Comparison of ENCODE assay signal across 8 cellular contexts in genomic region chr7:69932034-69932628, GRCh38.
DNase-seq lines count a peak whose midpoint lies in the region; ATAC-seq, FAIRE-seq and TF ChIP-seq lines count a peak whose summit lies in the region.

No MANE protein-coding gene starts in this region.

- WGBS in K562 (ENCODE audit: insufficient coverage, low coverage, missing lambda C conversion rate), result 0% methylated on average over 2 of the region's 2 CpGs
- 0% methylated on average over 2 of the region's 2 CpGs for WGBS in HepG2 (ENCODE audit: low lambda C conversion rate)

- no peaks in the 10 kb centered on the region for H3K9me1 ChIP-seq in K562 (ENCODE audit: control insufficient read depth, insufficient read depth, low read length)

- H3K79me2 ChIP-seq in K562 (ENCODE audit: control insufficient read depth, insufficient read depth, low read length), result no peaks in the 10 kb centered on the region
- no peaks in the 10 kb centered on the region for H3K79me2 ChIP-seq in HepG2 (ENCODE audit: insufficient read depth, low read length)

- intact Hi-C loops in K562 (cut with micrococcal nuclease) (no loop called here), HepG2 (cut with micrococcal nuclease; ENCODE audit: unreplicated experiment) (no loop called here)

- FAIRE-seq in K562 (lab: Jason Lieb, UNC) (no peak), HepG2 (lab: Jason Lieb, UNC) (no peak)

- H3K36me3 ChIP-seq in K562 (ENCODE audit: control insufficient read depth, insufficient read depth, low read length), result no peaks in the 10 kb centered on the region
- H3K36me3 ChIP-seq in HepG2 (replicated peaks in 1 of 2; ENCODE audit: control insufficient read depth in 1 of 2, insufficient read depth in 2 of 2, low read length in 2 of 2), result no peaks in the 10 kb centered on the region

- TF ChIP-seq POLR2A in K562 (conservative IDR thresholded peaks at IDR 0.05), result no peak
- no peak for TF ChIP-seq POLR2A in HepG2 (IDR thresholded peaks at IDR 0.05; ENCODE audit: insufficient read depth in 1 of 2, low read depth in 2 of 2, low read length in 2 of 2)

- H3K9ac ChIP-seq in K562 (ENCODE audit: insufficient read depth in 1 of 2, low read depth in 2 of 2, low read length in 2 of 2) (no peak overlapping the region), HepG2 (ENCODE audit: insufficient read depth, low read depth, low read length) (no peak overlapping the region)

- H3K27me3 ChIP-seq in K562 (ENCODE audit: control insufficient read depth in 2 of 2, insufficient read depth in 2 of 2, low read length in 2 of 2) (no peaks in the 10 kb centered on the region), HepG2 (ENCODE audit: control insufficient read depth in 1 of 2, insufficient read depth in 2 of 2, low read length in 2 of 2) (no peaks in the 10 kb centered on the region)

- BruUV-seq in K562 (replicated peaks; lab: Mats Ljungman, UMichigan) (no TSS peak), HepG2 (replicated peaks; lab: Mats Ljungman, UMichigan) (no TSS peak)

- ATAC-seq in K562 (no peak), HepG2 (no peak), HG03045 (IDR thresholded peaks at IDR 0.05; ENCODE audit: unreplicated experiment) (no peak), HG03175 (IDR thresholded peaks at IDR 0.05; ENCODE audit: unreplicated experiment) (no peak)

- CTCF ChIA-PET in K562 (lab: Yijun Ruan, JAX; ENCODE audit: low intra/inter-chr PET ratio), result no interaction called here
- CTCF ChIA-PET in HepG2 (lab: Yijun Ruan, JAX; ENCODE audit: low intra/inter-chr PET ratio, low total read pairs), result no interaction called here

- no peak for TF ChIP-seq EP300 in K562 (IDR thresholded peaks at IDR 0.05; ENCODE audit: low read length)
- TF ChIP-seq EP300 in HepG2 (IDR thresholded peaks at IDR 0.05; ENCODE audit: low read depth in 2 of 2, low read length in 2 of 2), result no peak
- TF ChIP-seq EP300 in HepG2 (CRISPR knock-in tag; IDR thresholded peaks at IDR 0.05; ENCODE audit: borderline replicate concordance), result no peak

- H3K27ac ChIP-seq in K562 (ENCODE audit: extremely low read depth, low read depth, low read length), result no peak overlapping the region
- no peak overlapping the region for H3K27ac ChIP-seq in HepG2 (ENCODE audit: extremely low read length, insufficient read depth, low read length)

- no peak overlapping the region for H2AFZ ChIP-seq in K562 (ENCODE audit: low read depth, low read length)
- no peak overlapping the region for H2AFZ ChIP-seq in HepG2 (ENCODE audit: low read length)

- H3K9me3 ChIP-seq in K562 (replicated peaks; ENCODE audit: control insufficient read depth, insufficient read depth, low read depth, low read length) (no peaks in the 10 kb centered on the region), HepG2 (ENCODE audit: low read length) (no peaks in the 10 kb centered on the region)

- TF ChIP-seq CTCF in K562 (IDR thresholded peaks at IDR 0.05 in 2 of 3, conservative IDR thresholded peaks at IDR 0.05 in 1 of 3; ENCODE audit: insufficient read depth in 2 of 3, low read depth in 1 of 3, low read length in 3 of 3) (peak; percentile 23 to 55 (median 43); a peak in 5 of 6 replicates), HepG2 (CRISPR knock-in tag; IDR thresholded peaks at IDR 0.05) (peak; percentile 35; the same call in 1 of the 2 replicates)

- in situ Hi-C loops in K562 (cut with MboI), result no loop called here
- in situ Hi-C loops in HepG2 (cut with HindIII; ENCODE audit: extremely low pct_ligation_motif_present, low pct_unique_long_range_greater_than_20kb), result no loop called here

- POLR2A ChIA-PET in K562 (lab: Yijun Ruan, JAX), result interaction anchor here (0.6 kb wide), 2 partner anchors 1161 to 1340 kb away, joined by 4 read pairs; no protein-coding TSS in a partner anchor
- POLR2A ChIA-PET in HepG2 (lab: Yijun Ruan, JAX), result no interaction called here

- H3K4me2 ChIP-seq in K562 (ENCODE audit: insufficient read depth, low read length) (no peak overlapping the region), HepG2 (ENCODE audit: low read depth, low read length) (no peak overlapping the region)

- H4K20me1 ChIP-seq in K562 (replicated peaks; ENCODE audit: control insufficient read depth, insufficient read depth, low read length) (no peaks in the 10 kb centered on the region), HepG2 (ENCODE audit: insufficient read depth, low read length) (no peaks in the 10 kb centered on the region)

- H3K4me3 ChIP-seq in K562 (no peak overlapping the region), HepG2 (replicated peaks in 1 of 3; ENCODE audit: insufficient read depth in 1 of 3, low read depth in 2 of 3, low read length in 3 of 3) (no peak overlapping the region)

- H3K4me1 ChIP-seq in K562 (replicated peaks in 1 of 2; ENCODE audit: control insufficient read depth in 2 of 2, insufficient read depth in 2 of 2, low read length in 2 of 2), result no peaks in the 10 kb centered on the region
- H3K4me1 ChIP-seq in HepG2 (ENCODE audit: insufficient read depth, low read length), result no peaks in the 10 kb centered on the region

- TF ChIP-seq RAD21 in K562 (CRISPR knock-in tag; conservative IDR thresholded peaks at IDR 0.05 in 1 of 2, IDR thresholded peaks at IDR 0.05 in 1 of 2), result peak; percentile 38 to 58; a peak in 3 of 4 replicates
- no peak for TF ChIP-seq RAD21 in HepG2 (CRISPR knock-in tag; IDR thresholded peaks at IDR 0.05)

- DNase-seq in GM04504 (ENCODE audit: low read depth) (peak; percentile 9), NCI-H2029 treated with DMSO at 0.1 percent for 48 hours (lab: John Stamatoyannopoulos, UW) (peak; percentile 24), K562 (ENCODE audit: extremely low read depth in 1 of 4, low spot score in 3 of 4) (peak in 1 of 4 experiments; percentile 11), HepG2 (ENCODE audit: low spot score) (no peak)
- DNase-seq in NK-92 treated with Interleukin-12 subunit alpha and Interleukin-12 subunit beta, amount 100 ng/mL, for 24 hours (lab: John Stamatoyannopoulos, UW), result no peak
- no peak for DNase-seq in activated CD4-positive, CD25-positive, alpha-beta regulatory T cell (lab: John Stamatoyannopoulos, UW)

TF ChIP-seq in K562, 482 proteins besides CTCF, POLR2A, EP300 and RAD21:
- TF ChIP-seq MNT (conservative IDR thresholded peaks at IDR 0.05) (no peak), BRD4 (IDR thresholded peaks at IDR 0.05) (no peak)

TF ChIP-seq in HepG2, 621 proteins besides CTCF, POLR2A, EP300 and RAD21:
- peak; percentile 61 for TF ChIP-seq STAG1 (CRISPR knock-in tag; IDR thresholded peaks at IDR 0.05)
- TF ChIP-seq ZBTB43 (CRISPR knock-in tag; conservative IDR thresholded peaks at IDR 0.05), result no peak

Comparison
In these comparisons a context has a peak if more than half of its experiments do, and no peak if none do; other contexts are left out.
1. DNase-seq: peak in GM04504 (single experiment) and NCI-H2029 treated with DMSO at 0.1 percent for 48 hours (single experiment); none in HepG2 (single experiment), NK-92 treated with Interleukin-12 subunit alpha and Interleukin-12 subunit beta, amount 100 ng/mL, for 24 hours (single experiment) and activated CD4-positive, CD25-positive, alpha-beta regulatory T cell (0 of 4).